Comparison of ENCODE assay signal across 30 cellular contexts in the genomic region with DNA sequence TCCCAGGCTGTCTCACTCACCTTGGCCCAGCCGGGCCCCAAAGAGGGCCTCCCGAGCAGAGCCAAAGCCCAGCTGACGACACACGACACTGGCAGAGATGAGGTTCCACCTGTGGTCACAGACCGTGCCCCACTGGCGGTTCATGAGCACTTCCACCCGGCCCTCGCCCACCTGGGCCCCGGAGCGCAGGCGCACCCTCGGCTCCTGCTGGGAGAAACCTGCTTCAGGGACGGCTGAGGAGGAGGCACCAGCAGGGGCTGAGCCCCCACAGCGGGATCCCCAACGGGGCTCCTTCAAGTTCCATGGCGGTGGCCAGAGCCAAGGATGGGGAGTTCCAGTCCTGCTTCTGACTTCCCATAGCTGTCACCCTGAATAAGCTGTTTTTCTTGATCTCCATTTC. TPM values are rescaled to one million over a fixed set of nuclear protein-coding genes. Genes with fewer than 3 reads are reported as not detected.
"Had no signal": no experiment of that assay in that cellular context is flagged by ENCODE, and none has a peak within 500 bp of the region (broad histone marks: within the 10 kb centered on the region; RNA-seq: fewer than 3 reads in every experiment).

No MANE protein-coding gene starts in this region.

- H3K4me3 ChIP-seq: esophagus squamous epithelium, heart right ventricle, left lung, pancreas, right lobe of liver, suprapubic skin, transverse colon, vagina had no signal

- H3K9me3 ChIP-seq: esophagus squamous epithelium, heart right ventricle, left lung, neutrophil, pancreas, right lobe of liver, suprapubic skin, transverse colon, vagina had no signal

- H3K27ac Mint-ChIP-seq: effector memory CD8-positive, alpha-beta T cell; nephron progenitor cell; stimulated activated naive CD8-positive, alpha-beta T cell treated with anti-CD3 and anti-CD28 coated beads, Interleukin-15, amount 100 ng/mL, for 72 hours had no signal

- H3K4me3 Mint-ChIP-seq: effector memory CD8-positive, alpha-beta T cell; naive thymus-derived CD8-positive, alpha-beta T cell; nephron progenitor cell; stimulated activated naive CD8-positive, alpha-beta T cell treated with anti-CD3 and anti-CD28 coated beads, Interleukin-15, amount 100 ng/mL, for 72 hours had no signal

- H3K36me3 ChIP-seq: pancreas, right lobe of liver, transverse colon, vagina had no signal

- ATAC-seq: effector memory CD8-positive, alpha-beta T cell; heart right ventricle; left lung; naive thymus-derived CD8-positive, alpha-beta T cell; pancreas; right lobe of liver; stimulated activated naive CD8-positive, alpha-beta T cell treated with anti-CD3 and anti-CD28 coated beads, Interleukin-15, amount 100 ng/mL, for 72 hours had no signal

- H3K27me3 Mint-ChIP-seq: effector memory CD8-positive, alpha-beta T cell; naive thymus-derived CD8-positive, alpha-beta T cell; stimulated activated naive CD8-positive, alpha-beta T cell treated with anti-CD3 and anti-CD28 coated beads, Interleukin-15, amount 100 ng/mL, for 72 hours had no signal

- H3K4me1 Mint-ChIP-seq: stimulated activated naive CD8-positive, alpha-beta T cell treated with anti-CD3 and anti-CD28 coated beads, Interleukin-15, amount 100 ng/mL, for 72 hours had no signal

- H3K27me3 ChIP-seq: esophagus squamous epithelium, heart right ventricle, left lung, neutrophil, pancreas, right lobe of liver, suprapubic skin, transverse colon, vagina had no signal

- H3K27ac ChIP-seq: esophagus squamous epithelium, heart right ventricle, left lung, neutrophil, pancreas, right lobe of liver, suprapubic skin, transverse colon, vagina had no signal

- H3K9me3 Mint-ChIP-seq: effector memory CD8-positive, alpha-beta T cell; naive thymus-derived CD8-positive, alpha-beta T cell; nephron progenitor cell; stimulated activated naive CD8-positive, alpha-beta T cell treated with anti-CD3 and anti-CD28 coated beads, Interleukin-15, amount 100 ng/mL, for 72 hours had no signal

- H3K4me1 ChIP-seq: pancreas, right lobe of liver had no signal

- DNase-seq: cortex of kidney; effector memory CD8-positive, alpha-beta T cell; erythroblast; esophagus squamous epithelium; foreskin melanocyte; glutamatergic neuron; heart right ventricle; hippocampal formation; left lung; mammary epithelial cell; mesendoderm; midbrain; naive thymus-derived CD8-positive, alpha-beta T cell; nephron progenitor cell; pancreas; retina; right lobe of liver; small intestine; stimulated activated CD4-positive, alpha-beta T cell treated with anti-CD3 and anti-CD28 coated beads, Interleukin-12 subunit alpha, Interleukin-12 subunit beta, amount 100 ng/mL, for 4 hours; stimulated activated CD4-positive, alpha-beta T cell treated with anti-CD3 and anti-CD28 coated beads, Interleukin-1b, Interleukin-23, amount 100 ng/mL, for 48 hours; stimulated activated CD4-positive, alpha-beta T cell treated with anti-CD3 and anti-CD28 coated beads, Interleukin-4, amount 100 ng/mL, for 1 hour; stimulated activated CD8-positive, alpha-beta memory T cell treated with anti-CD3 and anti-CD28 coated beads, Interleukin-4, amount 100 ng/mL, for 48 hours; stimulated activated naive CD4-positive, alpha-beta T cell; stimulated activated naive CD8-positive, alpha-beta T cell treated with anti-CD3 and anti-CD28 coated beads, Interleukin-15, amount 100 ng/mL, for 72 hours; transverse colon had no signal

- FAIRE-seq: endometrium, islet of Langerhans, pancreas, small intestine had no signal

RNA-seq across cellular contexts. Expression of a gene that starts 10.0 kb away (rescaled TPM):
- total RNA-seq: naive thymus-derived CD8-positive, alpha-beta T cell had no signal
- polyA plus RNA-seq: mammary epithelial cell had no signal
